Comparison of ENCODE assay signal across 6 cellular contexts in genomic region chr17:22251493-22251892, GRCh38.
"Had no signal": no experiment of that assay in that cellular context is flagged by ENCODE, and none has a peak within 500 bp of the region (broad histone marks: within the 10 kb centered on the region; RNA-seq: fewer than 3 reads in every experiment).

No MANE protein-coding gene starts in this region.

- H3K27ac ChIP-seq: GM23248 had no signal

- H3K4me3 ChIP-seq: GM23248, HAP-1, K562 had no signal

- H2AFZ ChIP-seq: GM23248 had no signal

- H3K4me1 ChIP-seq: HAP-1 had no signal

- H3K9ac ChIP-seq: GM23248 had no signal

- DNase-seq: GM23248, GOT3, H7, IMR-90 had no signal

- ATAC-seq: K562 had no signal

- H3K36me3 ChIP-seq: HAP-1 had no signal
